Comparison of ENCODE assay signal across 12 cellular contexts in the genomic region with DNA sequence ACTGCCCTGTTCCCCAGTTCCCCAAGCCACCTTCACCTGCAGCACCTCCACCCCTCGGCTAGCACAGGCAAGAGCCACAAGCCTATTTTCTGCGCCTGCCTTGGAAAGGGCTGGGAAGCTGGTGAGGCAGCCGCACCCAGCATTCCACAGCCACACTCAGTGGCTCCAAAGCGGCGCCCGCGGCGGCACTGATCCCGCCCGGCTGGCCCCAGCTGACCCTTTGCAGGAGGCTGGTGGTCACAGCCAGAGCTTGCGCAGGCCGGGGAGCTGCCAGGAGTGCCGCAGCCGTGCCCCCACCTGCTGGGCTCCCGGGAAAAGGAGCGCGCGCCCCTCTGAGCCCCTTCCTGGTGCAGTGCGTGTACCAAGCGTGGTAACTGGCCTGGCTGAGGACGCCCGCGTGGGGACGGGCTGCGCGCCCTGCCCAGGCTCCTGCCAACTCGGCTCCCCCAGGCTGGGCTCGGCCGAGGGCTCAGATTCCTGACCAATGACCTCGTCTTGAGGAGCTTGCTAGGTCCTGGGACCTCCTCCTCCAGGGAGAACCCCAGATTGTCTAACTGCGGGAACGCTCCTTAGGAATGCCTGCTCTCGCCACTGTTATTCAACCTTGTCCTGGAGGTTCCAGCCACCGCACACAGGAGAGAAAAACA. TPM values are rescaled to one million over a fixed set of nuclear protein-coding genes. Genes with fewer than 3 reads are reported as not detected.
A peak's percentile ranks its signal among the peaks of the same experiment; 100 is the strongest.
DNase-seq lines count a peak whose midpoint lies in the region; ATAC-seq and TF ChIP-seq lines count a peak whose summit lies in the region.
"Had no signal": no experiment of that assay in that cellular context is flagged by ENCODE, and none has a peak within 500 bp of the region (broad histone marks: within the 10 kb centered on the region; RNA-seq: fewer than 3 reads in every experiment).

No MANE protein-coding gene starts in this region.

- H4K20me1 ChIP-seq in osteoblast (ENCODE audit: insufficient read depth, low read length) = no peaks in the 10 kb centered on the region
- H4K20me1 ChIP-seq in MM.1S (ENCODE audit: insufficient read depth, low read length) = no peaks in the 10 kb centered on the region

- no peaks in the 10 kb centered on the region for H3K9me2 ChIP-seq in MM.1S (replicated peaks; ENCODE audit: insufficient read depth, low read length)

- peaks cover 4% of the 10 kb centered on the region for H3K4me1 ChIP-seq in osteoblast (ENCODE audit: insufficient read depth, low read length)
- no peaks in the 10 kb centered on the region for H3K4me1 ChIP-seq in MM.1S (ENCODE audit: low read length)
- H3K4me1 ChIP-seq: HAP-1 had no signal

- peak overlapping the region; percentile 60 for H3K4me3 ChIP-seq in osteoblast (ENCODE audit: insufficient read depth, low read length)
- H3K4me3 ChIP-seq in MM.1S (ENCODE audit: low read length) = no peak overlapping the region
- H3K4me3 ChIP-seq: HAP-1 had no signal

- no peaks in the 10 kb centered on the region for H3K79me2 ChIP-seq in osteoblast (ENCODE audit: insufficient read depth, low read length)
- H3K79me2 ChIP-seq in MM.1S (ENCODE audit: low read length) = no peaks in the 10 kb centered on the region

- DNase-seq in AG20443 (ENCODE audit: low spot score) = peak; percentile 91
- DNase-seq in RWPE1 (ENCODE audit: low spot score) = peak; percentile 53
- DNase-seq in glomerular visceral epithelial cell (ENCODE audit: extremely low spot score) = peak; percentile 72
- DNase-seq in osteoblast (ENCODE audit: insufficient read length, low spot score, missing footprints) = peak; percentile 87
- no peak for DNase-seq in NCI-H2107 (lab: John Stamatoyannopoulos, UW)
- no peak for DNase-seq in MM.1S
- no peak for DNase-seq in SHP77 (lab: John Stamatoyannopoulos, UW)
- DNase-seq: DND-41, NCI-H526 treated with DMSO at 0.1 percent for 48 hours had no signal

- POLR2A ChIA-PET in RWPE1 (lab: Yijun Ruan, JAX; ENCODE audit: low non-redundant PET) = no interaction called here

- H2AFZ ChIP-seq in osteoblast (ENCODE audit: low read length) (peak overlapping the region; percentile 77), MM.1S (ENCODE audit: low read length) (no peak overlapping the region)

- no peak overlapping the region for H3K9ac ChIP-seq in MM.1S (ENCODE audit: low read length)

- CTCF ChIA-PET in RWPE1 (lab: Yijun Ruan, JAX) = no interaction called here

- H3K27ac ChIP-seq in RWPE1 (peak overlapping the region; percentile 59), osteoblast (ENCODE audit: low read depth, low read length) (no peak overlapping the region), MM.1S (ENCODE audit: low read length) (no peak overlapping the region)

- no peaks in the 10 kb centered on the region for H3K36me3 ChIP-seq in osteoblast (ENCODE audit: insufficient read depth, low read length)
- H3K36me3 ChIP-seq in MM.1S (replicated peaks; ENCODE audit: insufficient read depth, low read length) = no peaks in the 10 kb centered on the region
- H3K36me3 ChIP-seq: HAP-1 had no signal

- H3K4me2 ChIP-seq in osteoblast (ENCODE audit: insufficient read depth, low read length) (peak overlapping the region; percentile 77), MM.1S (ENCODE audit: low read depth, low read length) (no peak overlapping the region)

- H3K9me3 ChIP-seq in osteoblast (ENCODE audit: low read depth, low read length) (no peaks in the 10 kb centered on the region), MM.1S (replicated peaks; ENCODE audit: insufficient read depth, low read length) (no peaks in the 10 kb centered on the region)
- H3K9me3 ChIP-seq: HAP-1 had no signal

- H3K27me3 ChIP-seq in osteoblast (ENCODE audit: insufficient read depth, low read length) (peaks cover 24% of the 10 kb centered on the region), MM.1S (replicated peaks; ENCODE audit: insufficient read depth, low read length) (no peaks in the 10 kb centered on the region)

- TF ChIP-seq CTCF in RWPE1 (conservative IDR thresholded peaks at IDR 0.05; ENCODE audit: low read depth) (no peak), osteoblast (IDR thresholded peaks at IDR 0.05; ENCODE audit: extremely low read depth, low read depth, low read length) (no peak), MM.1S (IDR thresholded peaks at IDR 0.05; ENCODE audit: low read length) (no peak)

- no peak for ATAC-seq in HG02678 (IDR thresholded peaks at IDR 0.05; ENCODE audit: unreplicated experiment)
- ATAC-seq: activated T-helper 17 cell treated with anti-CD3 and anti-CD28 coated beads, Interleukin-2, amount 50 U/mL, for 72 hours had no signal

- no peaks in the 10 kb centered on the region for H3F3A ChIP-seq in MM.1S (ENCODE audit: insufficient read depth, low read length)

RNA-seq across cellular contexts. Expression of a gene that starts 13.3 kb away (rescaled TPM):
- total RNA-seq in osteoblast = not detected in 2 replicates

RNA-seq across cellular contexts. Expression of a gene that starts 46.7 kb away (rescaled TPM):
- total RNA-seq in osteoblast = 1,919 and 2,299 TPM in 2 replicates

Comparison
In these comparisons a context has a peak if more than half of its experiments do, and no peak if none do; other contexts are left out.
1. DNase-seq: peak in AG20443 (single experiment), RWPE1 (single experiment), glomerular visceral epithelial cell (single experiment) and osteoblast (single experiment); none in NCI-H2107 (single experiment), MM.1S (single experiment) and SHP77 (0 of 2).